Comparison of ENCODE assay signal across 23 cellular contexts in the genomic region with DNA sequence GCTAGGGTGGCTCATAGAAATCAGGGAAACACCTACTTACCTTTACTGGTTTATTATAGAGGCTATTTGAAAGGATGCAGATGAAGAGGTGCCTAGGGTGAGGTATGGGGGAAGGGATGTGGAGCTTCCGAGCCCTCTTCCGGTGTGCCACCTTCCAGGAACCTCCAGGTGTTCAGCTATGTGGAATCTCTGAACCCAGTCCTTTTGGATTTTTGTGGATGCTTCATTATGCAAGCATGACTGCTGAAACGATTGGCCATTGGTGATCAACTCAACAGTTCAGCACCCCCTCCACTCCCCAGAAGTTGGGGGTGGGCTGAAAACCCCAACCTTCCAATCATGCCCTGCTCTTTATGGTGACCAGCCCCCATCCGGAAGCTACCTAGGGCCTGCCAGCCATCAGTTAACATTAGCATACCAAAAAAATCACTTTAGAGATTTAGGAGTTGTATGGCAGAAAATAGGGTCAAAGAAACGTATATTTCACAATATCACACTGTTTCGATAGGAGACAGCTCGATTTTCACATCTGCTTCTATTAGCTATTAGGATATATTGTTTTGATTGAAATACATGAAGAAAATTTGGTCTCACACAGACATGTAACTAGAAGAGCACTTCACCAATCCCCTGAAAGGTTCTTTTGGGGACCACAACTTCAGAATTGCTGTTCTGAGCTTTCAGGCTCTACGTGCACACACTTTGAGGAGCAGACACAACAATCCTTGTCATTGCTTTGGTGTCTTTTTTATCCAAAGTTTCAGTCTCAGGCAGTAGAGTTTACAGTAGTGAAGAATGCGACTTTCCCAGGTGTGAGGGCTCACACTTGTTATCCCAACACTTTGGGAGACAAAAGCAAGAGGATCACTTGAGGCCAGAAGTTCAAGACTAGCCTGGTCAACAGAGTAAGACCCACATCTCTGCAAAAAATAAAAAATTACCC. TPM values are rescaled to one million over a fixed set of nuclear protein-coding genes. Genes with fewer than 3 reads are reported as not detected.
DNase-seq lines count a peak whose midpoint lies in the region; ATAC-seq, FAIRE-seq and TF ChIP-seq lines count a peak whose summit lies in the region.
"Had no signal": no experiment of that assay in that cellular context is flagged by ENCODE, and none has a peak within 500 bp of the region (broad histone marks: within the 10 kb centered on the region; RNA-seq: fewer than 3 reads in every experiment).

No MANE protein-coding gene starts in this region.

- no peak overlapping the region for H3K9ac ChIP-seq in K562 (ENCODE audit: insufficient read depth in 1 of 2, low read depth in 2 of 2, low read length in 2 of 2)
- H3K9ac ChIP-seq in iPS-15b (ENCODE audit: low read depth, low read length), result no peak overlapping the region
- H3K9ac ChIP-seq: KMS-11 had no signal

- peak overlapping the region; percentile 39 for H3K4me3 ChIP-seq in H7 (ENCODE audit: insufficient read depth, low read depth, low read length)
- no peak overlapping the region for H3K4me3 ChIP-seq in K562
- H3K4me3 ChIP-seq in iPS-15b (ENCODE audit: low read depth, low read length), result peak overlapping the region; percentile 43
- no peak overlapping the region for H3K4me3 ChIP-seq in osteoblast (ENCODE audit: insufficient read depth, low read length)
- H3K4me3 ChIP-seq: esophagus squamous epithelium, gastroesophageal sphincter had no signal

- H3K4me3 Mint-ChIP-seq in natural killer cell treated with Interleukin-12 subunit alpha and Interleukin-12 subunit beta and Interleukin-15 and Interleukin-18, amount 100 ng/mL, for 72 hours, result no peak overlapping the region
- no peak overlapping the region for H3K4me3 Mint-ChIP-seq in nephron progenitor cell
- H3K4me3 Mint-ChIP-seq: activated naive CD8-positive, alpha-beta T cell treated with anti-CD3 and anti-CD28 coated beads, Interleukin-2, amount 10 ng/mL, durations not matched to agents 7 days and 5 days; type B pancreatic cell had no signal

- 64% methylated on average over 9 of the region's 9 CpGs for WGBS in K562 (ENCODE audit: insufficient coverage, low coverage, missing lambda C conversion rate)

- H3K9me3 Mint-ChIP-seq in natural killer cell treated with Interleukin-12 subunit alpha and Interleukin-12 subunit beta and Interleukin-15 and Interleukin-18, amount 100 ng/mL, for 72 hours, result no peaks in the 10 kb centered on the region
- H3K9me3 Mint-ChIP-seq in nephron progenitor cell, result no peaks in the 10 kb centered on the region
- H3K9me3 Mint-ChIP-seq: activated naive CD8-positive, alpha-beta T cell treated with anti-CD3 and anti-CD28 coated beads, Interleukin-2, amount 10 ng/mL, durations not matched to agents 7 days and 5 days; immature natural killer cell; type B pancreatic cell had no signal

- H2AFZ ChIP-seq in K562 (ENCODE audit: low read depth, low read length) (peak overlapping the region; percentile 36; the same call in 1 of the 2 replicates), osteoblast (ENCODE audit: low read length) (peak overlapping the region; percentile 52)

- no peak for TF ChIP-seq POLR2A in K562 (conservative IDR thresholded peaks at IDR 0.05)

- in situ Hi-C loops in K562 (cut with MboI), result no loop called here

- peaks cover 22% of the 10 kb centered on the region for H3K79me2 ChIP-seq in K562 (ENCODE audit: control insufficient read depth, insufficient read depth, low read length)
- H3K79me2 ChIP-seq in osteoblast (ENCODE audit: insufficient read depth, low read length), result peaks cover 20% of the 10 kb centered on the region

- intact Hi-C loops in K562 (cut with micrococcal nuclease), result no loop called here

- H3K27ac ChIP-seq in K562 (ENCODE audit: extremely low read depth, low read depth, low read length), result no peak overlapping the region
- no peak overlapping the region for H3K27ac ChIP-seq in osteoblast (ENCODE audit: low read depth, low read length)
- H3K27ac ChIP-seq: esophagus squamous epithelium, gastroesophageal sphincter, KMS-11 had no signal

- H3K27me3 ChIP-seq in H7 (ENCODE audit: control insufficient read depth, insufficient read depth, low read length), result no peaks in the 10 kb centered on the region
- H3K27me3 ChIP-seq in K562 (ENCODE audit: control insufficient read depth in 2 of 2, insufficient read depth in 2 of 2, low read length in 2 of 2), result no peaks in the 10 kb centered on the region
- no peaks in the 10 kb centered on the region for H3K27me3 ChIP-seq in iPS-15b (ENCODE audit: control insufficient read depth, insufficient read depth, low read length)
- H3K27me3 ChIP-seq in osteoblast (ENCODE audit: insufficient read depth, low read length), result no peaks in the 10 kb centered on the region
- H3K27me3 ChIP-seq: BE2C, esophagus squamous epithelium, gastroesophageal sphincter had no signal

- H4K20me1 ChIP-seq in K562 (replicated peaks; ENCODE audit: control insufficient read depth, insufficient read depth, low read length), result no peaks in the 10 kb centered on the region
- no peaks in the 10 kb centered on the region for H4K20me1 ChIP-seq in osteoblast (ENCODE audit: insufficient read depth, low read length)

- TF ChIP-seq EP300 in K562 (IDR thresholded peaks at IDR 0.05; ENCODE audit: low read length), result no peak

- peak; percentile 87 for DNase-seq in H7
- DNase-seq in K562 (ENCODE audit: extremely low read depth in 1 of 4, low spot score in 3 of 4), result no peak
- no peak for DNase-seq in osteoblast (ENCODE audit: insufficient read length, low spot score, missing footprints)
- DNase-seq in NCI-H748 treated with DMSO at 0.1 percent for 48 hours (lab: John Stamatoyannopoulos, UW), result no peak
- no peak for DNase-seq in NCI-H446 (lab: John Stamatoyannopoulos, UW)
- DNase-seq in natural killer cell treated with Interleukin-12 subunit alpha and Interleukin-12 subunit beta and Interleukin-15 and Interleukin-18, amount 100 ng/mL, for 72 hours (ENCODE audit: low spot score), result no peak
- DNase-seq in nephron progenitor cell, result no peak
- DNase-seq: activated CD4-positive, alpha-beta T cell treated with anti-CD3 and anti-CD28 coated beads, Interleukin-2, amount 50 U/mL, for 48 hours; activated naive CD8-positive, alpha-beta T cell treated with anti-CD3 and anti-CD28 coated beads, Interleukin-2, amount 10 ng/mL, durations not matched to agents 7 days and 5 days; BE2C; effector memory CD4-positive, alpha-beta T cell; esophagus squamous epithelium; immature natural killer cell; left ventricle myocardium superior; NCI-H187; OCI-M1; stimulated activated CD4-positive, alpha-beta T cell treated with anti-CD3 and anti-CD28 coated beads, Interleukin-4, amount 100 ng/mL, for 1 hour; stimulated activated naive CD4-positive, alpha-beta T cell treated with Interleukin-2 at 50 U/mL for 16 hours had no signal

- CTCF ChIA-PET in K562 (lab: Yijun Ruan, JAX; ENCODE audit: low intra/inter-chr PET ratio), result no interaction called here

- no TSS peak for BruUV-seq in K562 (replicated peaks; lab: Mats Ljungman, UMichigan)

- no peak for TF ChIP-seq RAD21 in K562 (CRISPR knock-in tag; conservative IDR thresholded peaks at IDR 0.05 in 1 of 2, IDR thresholded peaks at IDR 0.05 in 1 of 2)

- H3K36me3 Mint-ChIP-seq in natural killer cell treated with Interleukin-12 subunit alpha and Interleukin-12 subunit beta and Interleukin-15 and Interleukin-18, amount 100 ng/mL, for 72 hours, result no peaks in the 10 kb centered on the region
- peaks cover 5% of the 10 kb centered on the region for H3K36me3 Mint-ChIP-seq in nephron progenitor cell (ENCODE audit: low read depth)
- H3K36me3 Mint-ChIP-seq: immature natural killer cell had no signal

- POLR2A ChIA-PET in K562 (lab: Yijun Ruan, JAX), result interaction anchor here (0.5 to 1.8 kb wide), 7 partner anchors 10 to 110 kb away, joined by 3 to 7 read pairs (median 3); partner anchors contain the start of gene HNRNPUL2

- no peaks in the 10 kb centered on the region for H3K9me1 ChIP-seq in K562 (ENCODE audit: control insufficient read depth, insufficient read depth, low read length)

- H3K4me2 ChIP-seq in K562 (ENCODE audit: insufficient read depth, low read length), result no peak overlapping the region
- H3K4me2 ChIP-seq in osteoblast (ENCODE audit: insufficient read depth, low read length), result no peak overlapping the region
- H3K4me2 ChIP-seq: KMS-11 had no signal

- no peak for FAIRE-seq in K562 (lab: Jason Lieb, UNC)
- FAIRE-seq: GM19239 had no signal

- no peaks in the 10 kb centered on the region for H3K27me3 Mint-ChIP-seq in natural killer cell treated with Interleukin-12 subunit alpha and Interleukin-12 subunit beta and Interleukin-15 and Interleukin-18, amount 100 ng/mL, for 72 hours
- H3K27me3 Mint-ChIP-seq in nephron progenitor cell (ENCODE audit: low read depth, poor library complexity), result no peaks in the 10 kb centered on the region
- H3K27me3 Mint-ChIP-seq: type B pancreatic cell had no signal

- TF ChIP-seq CTCF in K562 (IDR thresholded peaks at IDR 0.05 in 2 of 3, conservative IDR thresholded peaks at IDR 0.05 in 1 of 3; ENCODE audit: insufficient read depth in 2 of 3, low read depth in 1 of 3, low read length in 3 of 3) (no peak), osteoblast (IDR thresholded peaks at IDR 0.05; ENCODE audit: extremely low read depth, low read depth, low read length) (no peak), nephron progenitor cell (IDR thresholded peaks at IDR 0.05) (no peak)

- H3K36me3 ChIP-seq in H7 (replicated peaks; ENCODE audit: control insufficient read depth, insufficient read depth, low read length) (peaks cover 9% of the 10 kb centered on the region), K562 (ENCODE audit: control insufficient read depth, insufficient read depth, low read length) (peaks cover 6% of the 10 kb centered on the region), iPS-15b (ENCODE audit: control insufficient read depth, insufficient read depth, low read length) (peaks cover 6% of the 10 kb centered on the region), osteoblast (ENCODE audit: insufficient read depth, low read length) (no peaks in the 10 kb centered on the region)
- H3K36me3 ChIP-seq: BE2C had no signal

- no peak for ATAC-seq in K562
- ATAC-seq in natural killer cell treated with Interleukin-12 subunit alpha and Interleukin-12 subunit beta and Interleukin-15 and Interleukin-18, amount 100 ng/mL, for 72 hours, result no peak
- ATAC-seq: gastroesophageal sphincter, left ventricle myocardium superior had no signal

- H3K9me3 ChIP-seq in K562 (replicated peaks; ENCODE audit: control insufficient read depth, insufficient read depth, low read depth, low read length) (no peaks in the 10 kb centered on the region), iPS-15b (ENCODE audit: control insufficient read depth, insufficient read depth, low read length) (no peaks in the 10 kb centered on the region), osteoblast (ENCODE audit: low read depth, low read length) (no peaks in the 10 kb centered on the region)
- H3K9me3 ChIP-seq: BE2C, esophagus squamous epithelium, gastroesophageal sphincter had no signal

- H3K4me1 Mint-ChIP-seq in natural killer cell treated with Interleukin-12 subunit alpha and Interleukin-12 subunit beta and Interleukin-15 and Interleukin-18, amount 100 ng/mL, for 72 hours (ENCODE audit: low read depth in 2 of 2), result peaks cover 14% of the 10 kb centered on the region in 2 donors
- peaks cover 31% of the 10 kb centered on the region for H3K4me1 Mint-ChIP-seq in nephron progenitor cell

- H3K27ac Mint-ChIP-seq in natural killer cell treated with Interleukin-12 subunit alpha and Interleukin-12 subunit beta and Interleukin-15 and Interleukin-18, amount 100 ng/mL, for 72 hours, result no peak overlapping the region
- H3K27ac Mint-ChIP-seq in nephron progenitor cell, result no peak overlapping the region
- H3K27ac Mint-ChIP-seq: activated naive CD8-positive, alpha-beta T cell treated with anti-CD3 and anti-CD28 coated beads, Interleukin-2, amount 10 ng/mL, durations not matched to agents 7 days and 5 days had no signal

- peaks cover 19 to 27% of the 10 kb centered on the region in 2 experiments; a peak in 4 of 5 replicates for H3K4me1 ChIP-seq in K562 (replicated peaks in 1 of 2; ENCODE audit: control insufficient read depth in 2 of 2, insufficient read depth in 2 of 2, low read length in 2 of 2)
- peaks cover 14% of the 10 kb centered on the region for H3K4me1 ChIP-seq in iPS-15b (ENCODE audit: control insufficient read depth, insufficient read depth, low read length)
- peaks cover 12% of the 10 kb centered on the region for H3K4me1 ChIP-seq in osteoblast (ENCODE audit: insufficient read depth, low read length)
- H3K4me1 ChIP-seq: BE2C had no signal

RNA-seq across cellular contexts. Expression of gene POLR2G, which starts 3.3 kb away (rescaled TPM):
- 155 and 172 TPM in 2 replicates for total RNA-seq in H7 (2014; rRNA removed; shearing (Covaris generic))
- total RNA-seq in K562 (2011; cell fraction: chromatin; rRNA removed; ENCODE audit: low replicate concordance), result 63.0 and 98.4 TPM in 2 replicates
- 83.7 and 90.9 TPM in 2 replicates for total RNA-seq in K562 (2011; cell fraction: nucleolus; rRNA removed)
- 74.9 and 80.2 TPM in 2 replicates for total RNA-seq in K562 (2011; cell fraction: nucleoplasm; rRNA removed)
- total RNA-seq in K562 (2014; rRNA removed) (151 and 169 TPM in 2 replicates), K562 (2014; rRNA removed; fragmentation: Illumina TruSeq; extraction: Trizol) (197 and 202 TPM in 2 replicates), K562 (2015; rRNA removed; fragmentation: Illumina TruSeq; extraction: Trizol) (163 and 164 TPM in 2 replicates), K562 (2021) (149 and 150 TPM in 2 replicates), osteoblast (48.3 and 57.9 TPM in 2 replicates)
- polyA plus RNA-seq in K562 (2011; rRNA removed) (273 and 305 TPM in 2 replicates), K562 (2014; fragmentation: Illumina TruSeq; extraction: Trizol) (221 and 236 TPM in 2 replicates), K562 (2014; fragmentation: Nextera tagmentation; extraction: Ambion mirVana) (100 to 1,000 TPM; 509 to 616 TPM), K562 (2014; rRNA removed) (219 and 232 TPM in 2 replicates)
- 289 and 424 TPM in 2 replicates for polyA plus RNA-seq in K562 (2011; cell fraction: cytosol; rRNA removed)
- polyA plus RNA-seq in K562 (2011; cell fraction: nucleus; rRNA removed), result 150 and 211 TPM in 2 replicates
- polyA plus RNA-seq in K562 (2012), result 173 and 226 TPM in 2 replicates
- polyA minus RNA-seq in K562 (2011; rRNA and poly(A)+ RNA removed), result 245 and 324 TPM in 2 replicates
- polyA minus RNA-seq in K562 (2011; cell fraction: cytosol; rRNA and poly(A)+ RNA removed), result 112 and 130 TPM in 2 replicates
- polyA minus RNA-seq in K562 (2011; cell fraction: nucleus; rRNA and poly(A)+ RNA removed), result 30.8 and 56.9 TPM in 2 replicates
- 100 to 1,000 TPM in 1 of 2 donors, 10 to 100 TPM in 1; 93.3 to 127 TPM for total RNA-seq in natural killer cell treated with Interleukin-12 subunit alpha and Interleukin-12 subunit beta and Interleukin-15 and Interleukin-18, amount 100 ng/mL, for 72 hours

RNA-seq across cellular contexts. Expression of gene ZBTB3, which starts 4.2 kb away (rescaled TPM):
- total RNA-seq in H7 (2014; rRNA removed; shearing (Covaris generic)), result 26.8 and 42.0 TPM in 2 replicates
- total RNA-seq in K562 (2011; cell fraction: chromatin; rRNA removed; ENCODE audit: low replicate concordance), result 10.0 and 21.0 TPM in 2 replicates
- total RNA-seq in K562 (2011; cell fraction: nucleolus; rRNA removed), result 18.3 and 20.7 TPM in 2 replicates
- total RNA-seq in K562 (2011; cell fraction: nucleoplasm; rRNA removed), result 15.9 and 17.5 TPM in 2 replicates
- total RNA-seq in K562 (2014; rRNA removed), result 4.1 and 8.0 TPM in 2 replicates
- total RNA-seq in K562 (2014; rRNA removed; fragmentation: Illumina TruSeq; extraction: Trizol), result 6.5 and 7.2 TPM in 2 replicates
- total RNA-seq in K562 (2015; rRNA removed; fragmentation: Illumina TruSeq; extraction: Trizol), result 7.1 and 7.3 TPM in 2 replicates
- 8.9 and 10.0 TPM in 2 replicates for total RNA-seq in K562 (2021)
- polyA plus RNA-seq in K562 (2011; rRNA removed), result 8.0 and 8.5 TPM in 2 replicates
- 13.1 and 13.6 TPM in 2 replicates for polyA plus RNA-seq in K562 (2011; cell fraction: cytosol; rRNA removed)
- 8.5 and 10.0 TPM in 2 replicates for polyA plus RNA-seq in K562 (2011; cell fraction: nucleus; rRNA removed)
- 2.7 TPM in 2 replicates for polyA plus RNA-seq in K562 (2012)
- polyA plus RNA-seq in K562 (2014; fragmentation: Illumina TruSeq; extraction: Trizol), result 2.5 and 2.7 TPM in 2 replicates
- polyA plus RNA-seq in K562 (2014; fragmentation: Nextera tagmentation; extraction: Ambion mirVana), result 1 to 10 TPM; 1.9 to 3.0 TPM
- 4.6 and 4.9 TPM in 2 replicates for polyA plus RNA-seq in K562 (2014; rRNA removed)
- 8.0 and 10.4 TPM in 2 replicates for polyA minus RNA-seq in K562 (2011; rRNA and poly(A)+ RNA removed)
- polyA minus RNA-seq in K562 (2011; cell fraction: cytosol; rRNA and poly(A)+ RNA removed), result 6.5 and 8.5 TPM in 2 replicates
- 5.5 and 8.3 TPM in 2 replicates for polyA minus RNA-seq in K562 (2011; cell fraction: nucleus; rRNA and poly(A)+ RNA removed)
- 13.0 TPM in 2 replicates for total RNA-seq in osteoblast
- 1 to 10 TPM; 6.5 to 8.1 TPM for total RNA-seq in natural killer cell treated with Interleukin-12 subunit alpha and Interleukin-12 subunit beta and Interleukin-15 and Interleukin-18, amount 100 ng/mL, for 72 hours

RNA-seq across cellular contexts. Expression of gene TAF6L, which starts 13.1 kb away (rescaled TPM):
- 32.1 and 42.9 TPM in 2 replicates for total RNA-seq in H7 (2014; rRNA removed; shearing (Covaris generic))
- total RNA-seq in K562 (2011; cell fraction: chromatin; rRNA removed; ENCODE audit: low replicate concordance), result 71.7 and 164 TPM in 2 replicates
- 87.9 and 123 TPM in 2 replicates for total RNA-seq in K562 (2011; cell fraction: nucleolus; rRNA removed)
- 60.0 and 71.0 TPM in 2 replicates for total RNA-seq in K562 (2011; cell fraction: nucleoplasm; rRNA removed)
- total RNA-seq in K562 (2014; rRNA removed), result 29.0 and 31.4 TPM in 2 replicates
- 8.1 and 12.6 TPM in 2 replicates for total RNA-seq in K562 (2014; rRNA removed; fragmentation: Illumina TruSeq; extraction: Trizol)
- 20.8 and 24.1 TPM in 2 replicates for total RNA-seq in K562 (2015; rRNA removed; fragmentation: Illumina TruSeq; extraction: Trizol)
- total RNA-seq in K562 (2021), result 27.2 and 28.5 TPM in 2 replicates
- polyA plus RNA-seq in K562 (2011; rRNA removed), result 21.6 and 28.5 TPM in 2 replicates
- polyA plus RNA-seq in K562 (2011; cell fraction: cytosol; rRNA removed), result 20.2 and 23.1 TPM in 2 replicates
- polyA plus RNA-seq in K562 (2011; cell fraction: nucleus; rRNA removed), result 167 and 171 TPM in 2 replicates
- polyA plus RNA-seq in K562 (2012), result 24.5 and 26.2 TPM in 2 replicates
- polyA plus RNA-seq in K562 (2014; fragmentation: Illumina TruSeq; extraction: Trizol), result 15.4 and 23.0 TPM in 2 replicates
- polyA plus RNA-seq in K562 (2014; fragmentation: Nextera tagmentation; extraction: Ambion mirVana), result under 1 TPM; 0.04 to 0.25 TPM
- polyA plus RNA-seq in K562 (2014; rRNA removed), result 45.5 and 48.0 TPM in 2 replicates
- polyA minus RNA-seq in K562 (2011; rRNA and poly(A)+ RNA removed), result 24.0 and 25.1 TPM in 2 replicates
- polyA minus RNA-seq in K562 (2011; cell fraction: cytosol; rRNA and poly(A)+ RNA removed), result 17.0 and 19.9 TPM in 2 replicates
- polyA minus RNA-seq in K562 (2011; cell fraction: nucleus; rRNA and poly(A)+ RNA removed), result 22.8 and 27.5 TPM in 2 replicates
- total RNA-seq in osteoblast, result 21.2 and 22.1 TPM in 2 replicates
- total RNA-seq in natural killer cell treated with Interleukin-12 subunit alpha and Interleukin-12 subunit beta and Interleukin-15 and Interleukin-18, amount 100 ng/mL, for 72 hours, result 10 to 100 TPM; 13.9 to 34.1 TPM

RNA-seq across cellular contexts. Expression of gene TMEM179B, which starts 29.1 kb away (rescaled TPM):
- 50.1 and 55.2 TPM in 2 replicates for total RNA-seq in H7 (2014; rRNA removed; shearing (Covaris generic))
- 45.1 and 92.4 TPM in 2 replicates for total RNA-seq in K562 (2011; cell fraction: chromatin; rRNA removed; ENCODE audit: low replicate concordance)
- total RNA-seq in K562 (2011; cell fraction: nucleolus; rRNA removed), result 99.0 and 123 TPM in 2 replicates
- 92.2 and 100 TPM in 2 replicates for total RNA-seq in K562 (2011; cell fraction: nucleoplasm; rRNA removed)
- total RNA-seq in K562 (2014; rRNA removed) (30.7 and 60.1 TPM in 2 replicates), K562 (2014; rRNA removed; fragmentation: Illumina TruSeq; extraction: Trizol) (28.0 and 32.0 TPM in 2 replicates), K562 (2015; rRNA removed; fragmentation: Illumina TruSeq; extraction: Trizol) (35.3 and 37.6 TPM in 2 replicates), K562 (2021) (37.0 and 38.1 TPM in 2 replicates), osteoblast (37.4 and 51.4 TPM in 2 replicates)
- polyA plus RNA-seq in K562 (2011; rRNA removed) (27.7 and 35.1 TPM in 2 replicates), K562 (2014; fragmentation: Illumina TruSeq; extraction: Trizol) (52.6 and 53.6 TPM in 2 replicates), K562 (2014; fragmentation: Nextera tagmentation; extraction: Ambion mirVana) (100 to 1,000 TPM in 1 of 2 experiments, 10 to 100 TPM in 1; 88.6 to 105 TPM), K562 (2014; rRNA removed) (32.2 and 34.5 TPM in 2 replicates)
- 75.8 and 127 TPM in 2 replicates for polyA plus RNA-seq in K562 (2011; cell fraction: cytosol; rRNA removed)
- 34.3 and 49.9 TPM in 2 replicates for polyA plus RNA-seq in K562 (2011; cell fraction: nucleus; rRNA removed)
- 36.3 and 42.9 TPM in 2 replicates for polyA plus RNA-seq in K562 (2012)
- 26.4 and 38.6 TPM in 2 replicates for polyA minus RNA-seq in K562 (2011; rRNA and poly(A)+ RNA removed)
- 27.7 and 64.7 TPM in 2 replicates for polyA minus RNA-seq in K562 (2011; cell fraction: cytosol; rRNA and poly(A)+ RNA removed)
- polyA minus RNA-seq in K562 (2011; cell fraction: nucleus; rRNA and poly(A)+ RNA removed), result 15.8 and 20.8 TPM in 2 replicates
- 10 to 100 TPM; 30.5 to 31.1 TPM for total RNA-seq in natural killer cell treated with Interleukin-12 subunit alpha and Interleukin-12 subunit beta and Interleukin-15 and Interleukin-18, amount 100 ng/mL, for 72 hours

RNA-seq across cellular contexts. Expression of gene TTC9C, which starts 29.8 kb away (rescaled TPM):
- total RNA-seq in H7 (2014; rRNA removed; shearing (Covaris generic)), result 45.1 and 63.1 TPM in 2 replicates
- total RNA-seq in K562 (2011; cell fraction: chromatin; rRNA removed; ENCODE audit: low replicate concordance), result 26.7 and 28.7 TPM in 2 replicates
- 19.0 and 21.8 TPM in 2 replicates for total RNA-seq in K562 (2011; cell fraction: nucleolus; rRNA removed)
- total RNA-seq in K562 (2011; cell fraction: nucleoplasm; rRNA removed), result 33.8 and 55.3 TPM in 2 replicates
- total RNA-seq in K562 (2014; rRNA removed) (33.7 and 39.6 TPM in 2 replicates), K562 (2014; rRNA removed; fragmentation: Illumina TruSeq; extraction: Trizol) (27.7 and 36.3 TPM in 2 replicates), K562 (2015; rRNA removed; fragmentation: Illumina TruSeq; extraction: Trizol) (38.3 TPM in 2 replicates), K562 (2021) (34.0 and 35.1 TPM in 2 replicates), osteoblast (34.0 and 35.9 TPM in 2 replicates)
- polyA plus RNA-seq in K562 (2011; rRNA removed) (37.1 and 42.8 TPM in 2 replicates), K562 (2014; fragmentation: Illumina TruSeq; extraction: Trizol) (48.8 and 51.2 TPM in 2 replicates), K562 (2014; fragmentation: Nextera tagmentation; extraction: Ambion mirVana) (10 to 100 TPM; 56.5 to 59.0 TPM), K562 (2014; rRNA removed) (32.8 and 44.6 TPM in 2 replicates)
- polyA plus RNA-seq in K562 (2011; cell fraction: cytosol; rRNA removed), result 23.7 and 39.7 TPM in 2 replicates
- 30.6 and 32.5 TPM in 2 replicates for polyA plus RNA-seq in K562 (2011; cell fraction: nucleus; rRNA removed)
- polyA plus RNA-seq in K562 (2012), result 38.9 and 42.1 TPM in 2 replicates
- 18.1 and 21.0 TPM in 2 replicates for polyA minus RNA-seq in K562 (2011; rRNA and poly(A)+ RNA removed)
- 14.7 and 15.4 TPM in 2 replicates for polyA minus RNA-seq in K562 (2011; cell fraction: cytosol; rRNA and poly(A)+ RNA removed)
- polyA minus RNA-seq in K562 (2011; cell fraction: nucleus; rRNA and poly(A)+ RNA removed), result 7.7 and 10.4 TPM in 2 replicates
- total RNA-seq in natural killer cell treated with Interleukin-12 subunit alpha and Interleukin-12 subunit beta and Interleukin-15 and Interleukin-18, amount 100 ng/mL, for 72 hours, result 10 to 100 TPM; 36.8 to 39.4 TPM

Comparison
In these comparisons a context has a peak if more than half of its experiments do, and no peak if none do; other contexts are left out.
1. H3K4me3 ChIP-seq: peak in H7 (single experiment) and iPS-15b (single experiment); none in K562 (single experiment) and osteoblast (single experiment).